ENCODE assay signal across 15 cellular contexts in genomic region chr9:129077236-129077635, GRCh38.
"Had no signal": no experiment of that assay in that cellular context is flagged by ENCODE, and none has a peak within 500 bp of the region (broad histone marks: within the 10 kb centered on the region; RNA-seq: fewer than 3 reads in every experiment).

No MANE protein-coding gene starts in this region.

- H3K27ac ChIP-seq: thyroid gland had no signal

- H3K4me3 ChIP-seq: thyroid gland had no signal

- ATAC-seq: activated CD4-positive, CD25-positive, alpha-beta regulatory T cell treated with anti-CD3 and anti-CD28 coated beads, Interleukin-2, amount 50 U/mL, for 24 hours; esophagus mucosa; stimulated activated naive CD8-positive, alpha-beta T cell treated with anti-CD3 and anti-CD28 coated beads, Interleukin-15, Interleukin-2, amounts not matched to agents 100 U/mL and 50 U/mL, for 24 hours had no signal

- H3K9me3 ChIP-seq: thyroid gland had no signal

- H3K27me3 ChIP-seq: thyroid gland had no signal

- DNase-seq: activated CD4-positive, alpha-beta memory T cell treated with anti-CD3 and anti-CD28 coated beads, Interleukin-2, amount 10 ng/mL, durations not matched to agents 7 days and 5 days; activated CD4-positive, alpha-beta T cell treated with anti-CD3 and anti-CD28 coated beads, Interleukin-2, amount 10 ng/mL, durations not matched to agents 24 days and 14 days; activated effector memory CD4-positive, alpha-beta T cell treated with anti-CD3 and anti-CD28 coated beads, Interleukin-2, amount 50 U/mL, for 16 hours; activated naive CD4-positive, alpha-beta T cell treated with anti-CD3 and anti-CD28 coated beads, Interleukin-2, amount 10 ng/mL, durations not matched to agents 7 days and 5 days; effector CD4-positive, alpha-beta T cell; hypothalamus; naive B cell; nucleus accumbens; stimulated activated CD4-positive, alpha-beta T cell treated with anti-CD3 and anti-CD28 coated beads, Interleukin-4, amount 100 ng/mL, for 24 hours; stimulated activated naive CD8-positive, alpha-beta T cell treated with anti-CD3 and anti-CD28 coated beads, Interleukin-15, Interleukin-2, amounts not matched to agents 100 U/mL and 50 U/mL, for 24 hours; substantia nigra; T-helper 2 cell; thyroid gland had no signal

- H3K36me3 ChIP-seq: thyroid gland had no signal
